In the genomic region with DNA sequence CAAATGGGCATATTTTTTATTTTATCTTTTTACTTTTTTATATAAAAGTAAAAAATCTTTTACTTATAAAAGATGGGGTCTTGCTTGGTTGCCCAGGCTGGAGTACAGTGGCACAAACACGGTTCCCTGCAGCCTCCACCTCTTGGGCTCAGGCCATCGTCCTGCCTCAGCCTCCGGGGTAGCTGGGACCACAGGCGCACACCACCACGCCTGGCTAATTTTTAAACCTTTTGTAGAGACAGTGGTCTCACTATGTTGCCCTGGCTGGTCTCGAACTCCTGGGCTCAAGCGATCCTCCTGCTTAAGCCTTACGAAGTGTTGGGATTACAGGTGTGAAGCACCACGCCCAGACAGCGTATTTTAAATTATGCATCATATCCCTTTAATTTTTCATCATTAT, we compare ENCODE assay signal across 9 cellular contexts. TPM values are rescaled to one million over a fixed set of nuclear protein-coding genes. Genes with fewer than 3 reads are reported as not detected.
DNase-seq lines count a peak whose midpoint lies in the region; TF ChIP-seq lines count a peak whose summit lies in the region.
"Had no signal": no experiment of that assay in that cellular context is flagged by ENCODE, and none has a peak within 500 bp of the region (broad histone marks: within the 10 kb centered on the region; RNA-seq: fewer than 3 reads in every experiment).

No MANE protein-coding gene starts in this region.

- peaks cover 33% of the 10 kb centered on the region for H3K4me1 Mint-ChIP-seq in neural progenitor cell

- H3K4me2 ChIP-seq in BLaER1 treated with 17β-estradiol and CSF1 and Interleukin-3, amounts not matched to agents 10 nM and 100 nM: peak overlapping the region; percentile 68 to 97 (median 91)
- peak overlapping the region; percentile 99 for H3K4me2 ChIP-seq in neural progenitor cell

- peaks cover 73 to 86% (median 81%) of the 10 kb centered on the region in 10 experiments for H3K4me1 ChIP-seq in BLaER1 treated with 17β-estradiol and CSF1 and Interleukin-3, amounts not matched to agents 10 nM and 100 nM
- H3K4me1 ChIP-seq in endocrine pancreas (ENCODE audit: control insufficient read depth, insufficient read depth, low read length) (no peaks in the 10 kb centered on the region), neural progenitor cell (peaks cover 7% of the 10 kb centered on the region)

- peaks cover 0 to 32% (median 0%) of the 10 kb centered on the region in 11 experiments; a peak in 6 of 22 replicates for H4K20me1 ChIP-seq in BLaER1 treated with 17β-estradiol and CSF1 and Interleukin-3, amounts not matched to agents 10 nM and 100 nM
- H4K20me1 ChIP-seq in neural progenitor cell (ENCODE audit: low read depth): no peaks in the 10 kb centered on the region

- H2AFZ ChIP-seq in neural progenitor cell (replicated peaks): no peak overlapping the region

- H3K4me3 Mint-ChIP-seq in neural progenitor cell: peak overlapping the region; percentile 94

- no peak for TF ChIP-seq CTCF in NB4 (IDR thresholded peaks at IDR 0.05; ENCODE audit: low read depth, low read length)
- TF ChIP-seq CTCF in neural progenitor cell (IDR thresholded peaks at IDR 0.05): no peak
- TF ChIP-seq CTCF in GM20000 (IDR thresholded peaks at IDR 0.05; ENCODE audit: extremely low read depth, missing control alignments): no peak

- H3K36me3 ChIP-seq in BLaER1 treated with 17β-estradiol and CSF1 and Interleukin-3, amounts not matched to agents 10 nM and 100 nM: no peaks in the 10 kb centered on the region
- H3K36me3 ChIP-seq in endocrine pancreas (ENCODE audit: control insufficient read depth, insufficient read depth, low read length) (no peaks in the 10 kb centered on the region), neural progenitor cell (no peaks in the 10 kb centered on the region)

- H3K9me3 ChIP-seq in BLaER1 treated with 17β-estradiol and CSF1 and Interleukin-3, amounts not matched to agents 10 nM and 100 nM (replicated peaks in 1 of 11): peaks cover 0 to 5% (median 4%) of the 10 kb centered on the region in 11 experiments; a peak in 8 of 22 replicates
- H3K9me3 ChIP-seq in endocrine pancreas (ENCODE audit: control insufficient read depth, low read length) (no peaks in the 10 kb centered on the region), neural progenitor cell (ENCODE audit: low read depth) (no peaks in the 10 kb centered on the region)

- peaks cover 24% of the 10 kb centered on the region for H3F3A ChIP-seq in neural progenitor cell (ENCODE audit: low read depth)

- H3K27me3 Mint-ChIP-seq in neural progenitor cell (ENCODE audit: insufficient read depth, low read depth): peaks cover 10% of the 10 kb centered on the region

- TF ChIP-seq POLR2A in NB4 (IDR thresholded peaks at IDR 0.05; ENCODE audit: extremely low read depth, insufficient read length): no peak

- H3K9me3 Mint-ChIP-seq in neural progenitor cell: no peaks in the 10 kb centered on the region

- peak overlapping the region; percentile 92 to 99 (median 95) for H3K9ac ChIP-seq in BLaER1 treated with 17β-estradiol and CSF1 and Interleukin-3, amounts not matched to agents 10 nM and 100 nM
- H3K9ac ChIP-seq in endocrine pancreas (ENCODE audit: control insufficient read depth, insufficient read depth, low read length): peak overlapping the region; percentile 82
- H3K9ac ChIP-seq in neural progenitor cell: no peak overlapping the region

- H3K36me3 Mint-ChIP-seq in neural progenitor cell: peaks cover 6% of the 10 kb centered on the region

- H3K27me3 ChIP-seq in BLaER1 treated with 17β-estradiol and CSF1 and Interleukin-3, amounts not matched to agents 10 nM and 100 nM: peaks cover 0 to 19% (median 0%) of the 10 kb centered on the region in 11 experiments; a peak in 6 of 22 replicates
- H3K27me3 ChIP-seq in endocrine pancreas (ENCODE audit: control insufficient read depth, insufficient read depth, low read length) (no peaks in the 10 kb centered on the region), neural progenitor cell (no peaks in the 10 kb centered on the region)

- H3K27ac Mint-ChIP-seq in neural progenitor cell: no peak overlapping the region

- DNase-seq in NB4 (ENCODE audit: low read depth) (no peak), neural progenitor cell (ENCODE audit: low spot score) (no peak), nucleus accumbens (lab: John Stamatoyannopoulos, UW) (no peak), Kasumi-1 (lab: John Stamatoyannopoulos, UW) (no peak), GM20000 (ENCODE audit: low spot score) (no peak)
- no peak for DNase-seq in NK-92 treated with Interleukin-12 subunit alpha and Interleukin-12 subunit beta, amount 100 ng/mL, for 24 hours (lab: John Stamatoyannopoulos, UW)
- DNase-seq: NCI-H2081 treated with DMSO at 0.1 percent for 48 hours had no signal

- peak overlapping the region; percentile 64 to 78 (median 70) for H3K4me3 ChIP-seq in BLaER1 treated with 17β-estradiol and CSF1 and Interleukin-3, amounts not matched to agents 10 nM and 100 nM
- H3K4me3 ChIP-seq in NB4 (ENCODE audit: low read depth, low read length): peak overlapping the region; percentile 83
- peak overlapping the region; percentile 32 for H3K4me3 ChIP-seq in endocrine pancreas (ENCODE audit: control insufficient read depth, insufficient read depth, low read length)
- H3K4me3 ChIP-seq in neural progenitor cell: peak overlapping the region; percentile 72

- H3K79me2 ChIP-seq in neural progenitor cell (ENCODE audit: low read depth): no peaks in the 10 kb centered on the region

- peak overlapping the region; percentile 91 to 98 (median 96) for H3K27ac ChIP-seq in BLaER1 treated with 17β-estradiol and CSF1 and Interleukin-3, amounts not matched to agents 10 nM and 100 nM
- no peak overlapping the region for H3K27ac ChIP-seq in neural progenitor cell

RNA-seq across cellular contexts. Expression of a gene that starts 1.0 kb away (rescaled TPM):
- total RNA-seq in neural progenitor cell (ENCODE audit: low replicate concordance): 6.0 and 15.2 TPM in 2 replicates

RNA-seq across cellular contexts. Expression of a gene that starts 57.1 kb away (rescaled TPM):
- 2.8 and 7.1 TPM in 2 replicates for total RNA-seq in neural progenitor cell (ENCODE audit: low replicate concordance)

Comparison
In these comparisons a context has a peak if more than half of its experiments do, and no peak if none do; other contexts are left out.
1. H3K4me3 ChIP-seq: peak in every context shown above with its lines; median percentile 83 in NB4; 72 in neural progenitor cell; 70 in BLaER1 treated with 17β-estradiol and CSF1 and Interleukin-3, amounts not matched to agents 10 nM and 100 nM; 32 in endocrine pancreas.